Comparison of ENCODE assay signal across 17 cellular contexts in the genomic region with DNA sequence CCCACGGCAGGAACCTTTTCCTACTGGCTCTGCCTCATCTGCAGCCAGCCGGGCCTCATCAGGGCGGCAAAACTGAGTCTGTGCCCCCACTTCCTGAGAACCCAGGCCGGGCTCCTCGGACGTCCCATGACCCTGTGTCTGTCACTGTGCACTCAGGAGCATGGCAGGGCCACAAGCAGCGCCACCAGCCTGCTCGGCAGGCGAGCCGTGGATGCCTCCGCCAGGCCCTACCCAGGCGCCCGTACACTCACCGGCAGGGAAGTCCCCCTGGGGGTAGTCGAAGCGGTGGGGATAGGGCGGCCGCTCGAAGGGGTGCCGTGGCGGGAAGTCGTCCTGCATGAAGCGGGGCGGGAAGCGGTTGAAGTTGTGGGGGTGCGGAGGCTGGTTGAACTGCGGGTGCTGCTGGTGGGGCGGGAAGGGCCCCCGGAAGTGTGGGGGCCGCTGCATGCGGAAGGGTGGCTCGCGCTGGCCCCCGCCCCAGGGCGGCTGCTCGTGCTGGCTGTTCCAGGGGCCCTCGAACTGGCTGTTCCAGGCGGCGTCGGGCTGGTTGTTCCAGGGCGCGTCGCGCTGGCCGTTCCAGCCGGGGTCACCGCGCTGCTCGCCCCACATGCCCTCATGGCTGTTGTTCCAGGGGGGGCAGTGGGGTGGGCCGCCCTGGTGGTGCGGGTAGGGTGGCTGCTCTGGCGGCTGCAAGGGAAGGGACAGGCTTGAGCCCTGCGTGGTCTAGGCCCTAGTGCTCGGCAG. TPM values are rescaled to one million over a fixed set of nuclear protein-coding genes. Genes with fewer than 3 reads are reported as not detected.
DNase-seq lines count a peak whose midpoint lies in the region; ATAC-seq and TF ChIP-seq lines count a peak whose summit lies in the region.
"Had no signal": no experiment of that assay in that cellular context is flagged by ENCODE, and none has a peak within 500 bp of the region (broad histone marks: within the 10 kb centered on the region; RNA-seq: fewer than 3 reads in every experiment).

No MANE protein-coding gene starts in this region.

- H3K4me3 ChIP-seq in right cardiac atrium (ENCODE audit: low read length) = no peak overlapping the region
- no peak overlapping the region for H3K4me3 ChIP-seq in right atrium auricular region
- no peak overlapping the region for H3K4me3 ChIP-seq in RWPE2 (ENCODE audit: severe bottlenecking)
- H3K4me3 ChIP-seq: BLaER1 treated with 17β-estradiol and CSF1 and Interleukin-3, amounts not matched to agents 10 nM and 100 nM; HAP-1 had no signal

- peaks cover 41% of the 10 kb centered on the region for H3K36me3 Mint-ChIP-seq in activated T-helper 1 cell treated with anti-CD3 and anti-CD28 coated beads, Interleukin-12 subunit alpha, Interleukin-12 subunit beta, Interleukin-2, Interleukin-4 antibody, amounts not matched to agents 30 ng/mL and 10 ng/mL and 1 ng/mL, durations not matched to agents 14 hours and 24 hours and 36 hours (ENCODE audit: low read depth)

- ATAC-seq in right cardiac atrium (peak; percentile 8 to 15), RWPE2 (ENCODE audit: low read depth) (no peak), GM19351 (IDR thresholded peaks at IDR 0.05; ENCODE audit: unreplicated experiment) (no peak)

- no peak overlapping the region for H3K27ac Mint-ChIP-seq in activated T-helper 1 cell treated with anti-CD3 and anti-CD28 coated beads, Interleukin-12 subunit alpha, Interleukin-12 subunit beta, Interleukin-2, Interleukin-4 antibody, amounts not matched to agents 30 ng/mL and 10 ng/mL and 1 ng/mL, durations not matched to agents 14 hours and 24 hours and 36 hours
- H3K27ac Mint-ChIP-seq: CD4-positive, CD25-positive, alpha-beta regulatory T cell; HFFc6 had no signal

- H3K27ac ChIP-seq in right cardiac atrium (ENCODE audit: low read length) = no peak overlapping the region
- H3K27ac ChIP-seq in right atrium auricular region = no peak overlapping the region
- no peak overlapping the region for H3K27ac ChIP-seq in RWPE2 (ENCODE audit: poor library complexity, severe bottlenecking)
- H3K27ac ChIP-seq: BLaER1 treated with 17β-estradiol and CSF1 and Interleukin-3, amounts not matched to agents 10 nM and 100 nM had no signal

- intact Hi-C loops in right cardiac atrium (cut with DNase I) = no loop called here
- intact Hi-C loops in activated T-helper 1 cell treated with anti-CD3 and anti-CD28 coated beads, Interleukin-12 subunit alpha, Interleukin-12 subunit beta, Interleukin-2, Interleukin-4 antibody, amounts not matched to agents 30 ng/mL and 10 ng/mL and 1 ng/mL, durations not matched to agents 14 hours and 24 hours and 36 hours (cut with micrococcal nuclease) = no loop called here

- H3K4me3 Mint-ChIP-seq in activated T-helper 1 cell treated with anti-CD3 and anti-CD28 coated beads, Interleukin-12 subunit alpha, Interleukin-12 subunit beta, Interleukin-2, Interleukin-4 antibody, amounts not matched to agents 30 ng/mL and 10 ng/mL and 1 ng/mL, durations not matched to agents 14 hours and 24 hours and 36 hours = no peak overlapping the region
- H3K4me3 Mint-ChIP-seq: CD4-positive, CD25-positive, alpha-beta regulatory T cell; HFFc6 had no signal

- no peaks in the 10 kb centered on the region for H3K27me3 Mint-ChIP-seq in activated T-helper 1 cell treated with anti-CD3 and anti-CD28 coated beads, Interleukin-12 subunit alpha, Interleukin-12 subunit beta, Interleukin-2, Interleukin-4 antibody, amounts not matched to agents 30 ng/mL and 10 ng/mL and 1 ng/mL, durations not matched to agents 14 hours and 24 hours and 36 hours (ENCODE audit: insufficient read depth)
- H3K27me3 Mint-ChIP-seq: CD4-positive, CD25-positive, alpha-beta regulatory T cell had no signal

- WGBS in right cardiac atrium = 97% methylated on average over 54 of the region's 54 CpGs

- no peaks in the 10 kb centered on the region for H3K9me3 Mint-ChIP-seq in activated T-helper 1 cell treated with anti-CD3 and anti-CD28 coated beads, Interleukin-12 subunit alpha, Interleukin-12 subunit beta, Interleukin-2, Interleukin-4 antibody, amounts not matched to agents 30 ng/mL and 10 ng/mL and 1 ng/mL, durations not matched to agents 14 hours and 24 hours and 36 hours
- H3K9me3 Mint-ChIP-seq: CD4-positive, CD25-positive, alpha-beta regulatory T cell; HFFc6 had no signal

- H3K36me3 ChIP-seq in right atrium auricular region = peaks cover 98% of the 10 kb centered on the region
- H3K36me3 ChIP-seq in RWPE2 (ENCODE audit: low read depth) = peaks cover 88% of the 10 kb centered on the region

- DNase-seq in right cardiac atrium (no peak), right atrium auricular region (ENCODE audit: low spot score) (no peak), RWPE2 (ENCODE audit: low spot score) (peak; percentile 56), iPS-NIHi11 (ENCODE audit: low spot score) (peak; percentile 15), NCI-H446 (lab: John Stamatoyannopoulos, UW) (no peak)
- DNase-seq in activated T-helper 1 cell treated with anti-CD3 and anti-CD28 coated beads, Interleukin-12 subunit alpha, Interleukin-12 subunit beta, Interleukin-2, Interleukin-4 antibody, amounts not matched to agents 30 ng/mL and 10 ng/mL and 1 ng/mL, durations not matched to agents 14 hours and 24 hours and 36 hours (ENCODE audit: low spot score) = no peak
- DNase-seq: 8988T; Calu3; CD4-positive, CD25-positive, alpha-beta regulatory T cell; DMS 273 treated with DMSO at 0.1 percent for 48 hours; DMS79 treated with DMSO at 0.1 percent for 48 hours; EL; GOT3; HFFc6 had no signal

- no peaks in the 10 kb centered on the region for H3K27me3 ChIP-seq in right cardiac atrium (ENCODE audit: control insufficient read depth, insufficient read depth)
- H3K27me3 ChIP-seq in right atrium auricular region = no peaks in the 10 kb centered on the region
- H3K27me3 ChIP-seq in RWPE2 (ENCODE audit: insufficient read depth, poor library complexity, severe bottlenecking) = no peaks in the 10 kb centered on the region
- H3K27me3 ChIP-seq: BLaER1 treated with 17β-estradiol and CSF1 and Interleukin-3, amounts not matched to agents 10 nM and 100 nM had no signal

- TF ChIP-seq CTCF in right atrium auricular region (IDR thresholded peaks at IDR 0.05) = no peak
- no peak for TF ChIP-seq CTCF in RWPE2 (IDR thresholded peaks at IDR 0.05; ENCODE audit: poor library complexity, severe bottlenecking)

- no peaks in the 10 kb centered on the region for H3K4me1 ChIP-seq in right cardiac atrium (ENCODE audit: control insufficient read depth, insufficient read depth, low read length)
- H3K4me1 ChIP-seq in right atrium auricular region = no peaks in the 10 kb centered on the region
- H3K4me1 ChIP-seq in RWPE2 (ENCODE audit: insufficient read depth, poor library complexity, severe bottlenecking) = no peaks in the 10 kb centered on the region
- H3K4me1 ChIP-seq: BLaER1 treated with 17β-estradiol and CSF1 and Interleukin-3, amounts not matched to agents 10 nM and 100 nM; HAP-1 had no signal

- H3K9me3 ChIP-seq in right cardiac atrium (ENCODE audit: control insufficient read depth, low read length) (no peaks in the 10 kb centered on the region), right atrium auricular region (no peaks in the 10 kb centered on the region), RWPE2 (ENCODE audit: severe bottlenecking) (no peaks in the 10 kb centered on the region)
- H3K9me3 ChIP-seq: BLaER1 treated with 17β-estradiol and CSF1 and Interleukin-3, amounts not matched to agents 10 nM and 100 nM; HAP-1 had no signal

- H3K4me1 Mint-ChIP-seq in activated T-helper 1 cell treated with anti-CD3 and anti-CD28 coated beads, Interleukin-12 subunit alpha, Interleukin-12 subunit beta, Interleukin-2, Interleukin-4 antibody, amounts not matched to agents 30 ng/mL and 10 ng/mL and 1 ng/mL, durations not matched to agents 14 hours and 24 hours and 36 hours (ENCODE audit: low read depth) = no peaks in the 10 kb centered on the region

RNA-seq across cellular contexts. Expression of a gene that starts 17.1 kb away (rescaled TPM):
- total RNA-seq in right cardiac atrium (10 to 100 TPM; 20.7 to 25.8 (median 20.9) TPM), right atrium auricular region (1 to 10 TPM; 4.3 to 8.0 TPM)
- polyA plus RNA-seq in right cardiac atrium = 15.6 TPM
- total RNA-seq in activated T-helper 1 cell treated with anti-CD3 and anti-CD28 coated beads, Interleukin-12 subunit alpha, Interleukin-12 subunit beta, Interleukin-2, Interleukin-4 antibody, amounts not matched to agents 30 ng/mL and 10 ng/mL and 1 ng/mL, durations not matched to agents 14 hours and 24 hours and 36 hours = 84.3 and 92.0 TPM in 2 replicates

RNA-seq across cellular contexts. Expression of a gene that starts 29.0 kb away (rescaled TPM):
- total RNA-seq in right cardiac atrium (1 to 10 TPM; 3.4 to 4.2 (median 4.0) TPM), right atrium auricular region (1 to 10 TPM; 2.3 to 6.0 TPM)
- 3.3 TPM for polyA plus RNA-seq in right cardiac atrium
- 4.4 and 5.6 TPM in 2 replicates for total RNA-seq in activated T-helper 1 cell treated with anti-CD3 and anti-CD28 coated beads, Interleukin-12 subunit alpha, Interleukin-12 subunit beta, Interleukin-2, Interleukin-4 antibody, amounts not matched to agents 30 ng/mL and 10 ng/mL and 1 ng/mL, durations not matched to agents 14 hours and 24 hours and 36 hours

RNA-seq across cellular contexts. Expression of a gene that starts 29.2 kb away (rescaled TPM):
- total RNA-seq in right cardiac atrium = not detected
- not detected for polyA plus RNA-seq in right cardiac atrium
- total RNA-seq in right atrium auricular region = not detected
- total RNA-seq in activated T-helper 1 cell treated with anti-CD3 and anti-CD28 coated beads, Interleukin-12 subunit alpha, Interleukin-12 subunit beta, Interleukin-2, Interleukin-4 antibody, amounts not matched to agents 30 ng/mL and 10 ng/mL and 1 ng/mL, durations not matched to agents 14 hours and 24 hours and 36 hours = not detected in 2 replicates
- total RNA-seq: Calu3; CD4-positive, CD25-positive, alpha-beta regulatory T cell; HFFc6 had no signal
- polyA plus RNA-seq: CD4-positive, CD25-positive, alpha-beta regulatory T cell had no signal

RNA-seq across cellular contexts. Expression of a gene that starts 47.1 kb away (rescaled TPM):
- 10 to 100 TPM; 21.0 to 26.6 (median 25.8) TPM for total RNA-seq in right cardiac atrium
- polyA plus RNA-seq in right cardiac atrium = 21.3 TPM
- total RNA-seq in right atrium auricular region = 10 to 100 TPM; 27.5 to 34.9 TPM
- 60.4 and 61.7 TPM in 2 replicates for total RNA-seq in activated T-helper 1 cell treated with anti-CD3 and anti-CD28 coated beads, Interleukin-12 subunit alpha, Interleukin-12 subunit beta, Interleukin-2, Interleukin-4 antibody, amounts not matched to agents 30 ng/mL and 10 ng/mL and 1 ng/mL, durations not matched to agents 14 hours and 24 hours and 36 hours

RNA-seq across cellular contexts. Expression of a gene that starts 53.4 kb away (rescaled TPM):
- total RNA-seq in right cardiac atrium (10 to 100 TPM; 64.6 to 88.9 (median 83.0) TPM), right atrium auricular region (10 to 100 TPM; 24.0 to 27.4 TPM)
- polyA plus RNA-seq in right cardiac atrium = 52.9 TPM
- total RNA-seq in activated T-helper 1 cell treated with anti-CD3 and anti-CD28 coated beads, Interleukin-12 subunit alpha, Interleukin-12 subunit beta, Interleukin-2, Interleukin-4 antibody, amounts not matched to agents 30 ng/mL and 10 ng/mL and 1 ng/mL, durations not matched to agents 14 hours and 24 hours and 36 hours = 39.6 and 41.4 TPM in 2 replicates

Comparison
In these comparisons a context has a peak if more than half of its experiments do, and no peak if none do; other contexts are left out.
1. ATAC-seq: peak in right cardiac atrium (2 of 2); none in RWPE2 (single experiment) and GM19351 (single experiment).
2. DNase-seq: peak in RWPE2 (single experiment) and iPS-NIHi11 (single experiment); none in right cardiac atrium (0 of 3), right atrium auricular region (single experiment), NCI-H446 (0 of 2) and activated T-helper 1 cell treated with anti-CD3 and anti-CD28 coated beads, Interleukin-12 subunit alpha, Interleukin-12 subunit beta, Interleukin-2, Interleukin-4 antibody, amounts not matched to agents 30 ng/mL and 10 ng/mL and 1 ng/mL, durations not matched to agents 14 hours and 24 hours and 36 hours (single experiment).